Comparison of ENCODE assay signal across 11 cellular contexts in genomic region chr11:85626496-85626895, GRCh38. TPM values are rescaled to one million over a fixed set of nuclear protein-coding genes. Genes with fewer than 3 reads are reported as not detected.
DNase-seq lines count a peak whose midpoint lies in the region; ATAC-seq lines count a peak whose summit lies in the region.
"Had no signal": no experiment of that assay in that cellular context is flagged by ENCODE, and none has a peak within 500 bp of the region (broad histone marks: within the 10 kb centered on the region; RNA-seq: fewer than 3 reads in every experiment).

No MANE protein-coding gene starts in this region.

- H3K27ac Mint-ChIP-seq in activated T-cell treated with anti-CD3 and anti-CD28 coated beads, Interleukin-2, amount 50 U/mL, for 24 hours = peak overlapping the region; percentile 99
- peak overlapping the region; percentile 99 for H3K27ac Mint-ChIP-seq in T-helper 17 cell

- no peak for DNase-seq in activated T-cell treated with anti-CD3 and anti-CD28 coated beads, Interleukin-2, amount 50 U/mL, for 24 hours
- DNase-seq in activated T-cell treated with anti-CD3 and anti-CD28 coated beads, Interleukin-2, amount 50 U/mL, for 48 hours = no peak
- DNase-seq in T-helper 17 cell (no peak), COR-L47 (lab: John Stamatoyannopoulos, UW) (no peak), AG20443 (ENCODE audit: low spot score) (no peak), DMS153 (lab: John Stamatoyannopoulos, UW) (no peak)
- DNase-seq: Calu3, trophoblast cell had no signal

- H3K4me1 ChIP-seq in iPS-18a (ENCODE audit: control insufficient read depth, low read depth, low read length) (peaks cover 18% of the 10 kb centered on the region), stomach smooth muscle (ENCODE audit: control insufficient read depth, insufficient read depth, low read length) (peaks cover 4% of the 10 kb centered on the region)

- H3K9me3 Mint-ChIP-seq in activated T-cell treated with anti-CD3 and anti-CD28 coated beads, Interleukin-2, amount 50 U/mL, for 24 hours = no peaks in the 10 kb centered on the region

- H3K27ac ChIP-seq in iPS-18a (ENCODE audit: low read length) (no peak overlapping the region), stomach smooth muscle (ENCODE audit: low read length) (peak overlapping the region; percentile 89)

- H3K9me3 ChIP-seq in T-helper 17 cell (ENCODE audit: control insufficient read depth, low read length, poor library complexity, severe bottlenecking) (no peaks in the 10 kb centered on the region), iPS-18a (ENCODE audit: control insufficient read depth, low read depth, low read length) (no peaks in the 10 kb centered on the region), stomach smooth muscle (ENCODE audit: control insufficient read depth in 2 of 2, low read length in 2 of 2) (no peaks in the 10 kb centered on the region)

- peaks cover 8% of the 10 kb centered on the region for H3K36me3 ChIP-seq in iPS-18a (ENCODE audit: control insufficient read depth, low read depth, low read length)
- H3K36me3 ChIP-seq in stomach smooth muscle (ENCODE audit: control insufficient read depth in 2 of 2, insufficient read depth in 2 of 2, low read length in 2 of 2) = no peaks in the 10 kb centered on the region

- H3K36me3 Mint-ChIP-seq in activated T-cell treated with anti-CD3 and anti-CD28 coated beads, Interleukin-2, amount 50 U/mL, for 24 hours (ENCODE audit: low read depth) = peaks cover 28% of the 10 kb centered on the region
- H3K36me3 Mint-ChIP-seq in T-helper 17 cell (ENCODE audit: low read depth) = peaks cover 6% of the 10 kb centered on the region

- peak overlapping the region; percentile 89 for H3K4me3 Mint-ChIP-seq in activated T-cell treated with anti-CD3 and anti-CD28 coated beads, Interleukin-2, amount 50 U/mL, for 24 hours
- peak overlapping the region; percentile 98 for H3K4me3 Mint-ChIP-seq in T-helper 17 cell

- H3K4me1 Mint-ChIP-seq in activated T-cell treated with anti-CD3 and anti-CD28 coated beads, Interleukin-2, amount 50 U/mL, for 24 hours (ENCODE audit: low read depth) = peaks cover 41% of the 10 kb centered on the region
- peaks cover 25% of the 10 kb centered on the region for H3K4me1 Mint-ChIP-seq in T-helper 17 cell

- no peaks in the 10 kb centered on the region for H3K27me3 Mint-ChIP-seq in activated T-cell treated with anti-CD3 and anti-CD28 coated beads, Interleukin-2, amount 50 U/mL, for 24 hours
- peaks cover 4% of the 10 kb centered on the region for H3K27me3 Mint-ChIP-seq in T-helper 17 cell

- H3K9ac ChIP-seq in iPS-18a (ENCODE audit: low read length) = no peak overlapping the region
- peak overlapping the region; percentile 55 to 90 for H3K9ac ChIP-seq in stomach smooth muscle (ENCODE audit: low read length in 2 of 2)

- ATAC-seq in T-helper 17 cell = no peak
- ATAC-seq: HCT116 had no signal

- H3K27me3 ChIP-seq in iPS-18a (ENCODE audit: control insufficient read depth, insufficient read depth, low read length) = no peaks in the 10 kb centered on the region
- no peaks in the 10 kb centered on the region for H3K27me3 ChIP-seq in stomach smooth muscle (ENCODE audit: control insufficient read depth in 1 of 2, insufficient read depth in 2 of 2, low read length in 2 of 2)

- H3K4me3 ChIP-seq in iPS-18a (ENCODE audit: low read length) (peak overlapping the region; percentile 93), stomach smooth muscle (ENCODE audit: low read length in 2 of 2) (peak overlapping the region; percentile 84 to 85)

RNA-seq across cellular contexts. Expression of gene DLG2, which starts 0.6 kb away (rescaled TPM):
- 1 to 10 TPM; 1.0 to 2.2 TPM for total RNA-seq in T-helper 17 cell

RNA-seq across cellular contexts. Expression of gene TMEM126B, which starts 1.9 kb away (rescaled TPM):
- 10 to 100 TPM; 24.5 to 25.4 TPM for total RNA-seq in T-helper 17 cell

RNA-seq across cellular contexts. Expression of gene TMEM126A, which starts 21.3 kb away (rescaled TPM):
- 10 to 100 TPM; 19.6 to 21.1 TPM for total RNA-seq in T-helper 17 cell

RNA-seq across cellular contexts. Expression of gene CREBZF, which starts 38.4 kb away (rescaled TPM):
- total RNA-seq in T-helper 17 cell = 10 to 100 TPM; 46.6 to 50.5 TPM

RNA-seq across cellular contexts. Expression of gene CCDC89, which starts 59.5 kb away (rescaled TPM):
- under 1 TPM; 0.27 to 0.47 TPM for total RNA-seq in T-helper 17 cell
